In the genomic region with DNA sequence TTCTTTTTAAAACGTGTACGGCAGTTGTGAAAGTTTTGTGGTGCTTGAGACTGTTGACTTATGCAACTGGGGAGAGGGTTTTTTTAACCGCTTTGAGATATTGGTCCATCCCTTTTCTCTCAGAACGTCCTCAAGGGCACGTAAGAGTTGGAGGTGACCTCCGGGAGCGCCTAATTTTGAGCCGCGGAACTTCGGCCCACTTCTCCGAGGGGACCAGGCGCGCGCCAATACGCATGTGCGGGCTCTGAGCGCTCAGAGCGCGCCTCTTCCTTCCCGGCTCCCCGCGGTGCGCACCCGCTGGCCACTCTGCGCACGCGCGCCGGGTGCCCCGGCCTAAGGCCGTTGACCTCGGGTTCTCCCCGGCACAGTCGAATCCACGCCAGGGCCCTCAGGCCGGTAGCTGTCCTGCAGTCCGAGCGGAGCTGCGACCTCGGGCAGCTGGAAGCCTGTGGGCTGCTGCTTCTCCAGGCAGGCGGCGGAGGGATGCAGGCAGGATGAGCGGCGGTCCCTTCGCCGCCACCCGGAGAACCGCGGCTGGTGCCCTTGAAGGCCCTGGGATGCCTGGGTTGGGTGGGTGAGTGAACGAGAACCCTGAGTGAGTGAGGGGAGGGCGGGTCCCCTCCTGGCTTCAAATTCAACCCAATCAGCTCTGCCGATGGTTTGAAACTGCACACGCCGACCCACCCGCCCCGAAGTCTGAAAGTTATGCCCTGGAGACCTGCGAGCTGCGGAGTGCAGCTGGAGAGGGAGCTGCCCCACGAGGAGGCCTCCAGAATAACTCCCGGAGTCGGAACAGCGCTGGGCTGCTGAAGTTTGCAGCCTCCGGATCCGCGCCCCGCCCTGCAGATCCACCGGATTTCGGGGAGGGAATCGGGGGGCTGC, we compare ENCODE assay signal across 9 cellular contexts. TPM values are rescaled to one million over a fixed set of nuclear protein-coding genes. Genes with fewer than 3 reads are reported as not detected.
DNase-seq lines count a peak whose midpoint lies in the region; ATAC-seq and TF ChIP-seq lines count a peak whose summit lies in the region.
"Had no signal": no experiment of that assay in that cellular context is flagged by ENCODE, and none has a peak within 500 bp of the region (broad histone marks: within the 10 kb centered on the region; RNA-seq: fewer than 3 reads in every experiment).

No MANE protein-coding gene starts in this region.

- intact Hi-C loops in mucosa of descending colon (cut with DNase I, micrococcal nuclease), result no loop called here

- DNase-seq in activated naive CD8-positive, alpha-beta T cell treated with anti-CD3 and anti-CD28 coated beads for 36 hours, result no peak
- DNase-seq in mucosa of descending colon (no peak), NCI-H128 (lab: John Stamatoyannopoulos, UW; ENCODE audit: unreplicated experiment) (no peak), amniotic stem cell (lab: John Stamatoyannopoulos, UW) (no peak), AG08395 (ENCODE audit: low spot score) (no peak), SKM-1 (lab: John Stamatoyannopoulos, UW; ENCODE audit: unreplicated experiment) (no peak)

- peaks cover 93% of the 10 kb centered on the region for H3K27me3 Mint-ChIP-seq in activated naive CD8-positive, alpha-beta T cell treated with anti-CD3 and anti-CD28 coated beads for 36 hours

- no peaks in the 10 kb centered on the region for H3K9me3 ChIP-seq in ES-I3 (ENCODE audit: control insufficient read depth, insufficient read depth, low read length)
- H3K9me3 ChIP-seq in mucosa of descending colon, result no peaks in the 10 kb centered on the region

- peak overlapping the region; percentile 14 for H3K4me3 Mint-ChIP-seq in activated naive CD8-positive, alpha-beta T cell treated with anti-CD3 and anti-CD28 coated beads for 36 hours

- H3K4me1 ChIP-seq in ES-I3 (ENCODE audit: insufficient read depth, low read length), result peaks cover 7% of the 10 kb centered on the region; the same call in 1 of the 2 replicates
- H3K4me1 ChIP-seq in mucosa of descending colon (ENCODE audit: low read depth), result peaks cover 6% of the 10 kb centered on the region

- H3K27ac Mint-ChIP-seq in activated naive CD8-positive, alpha-beta T cell treated with anti-CD3 and anti-CD28 coated beads for 36 hours, result no peak overlapping the region

- no peak for TF ChIP-seq CTCF in mucosa of descending colon (IDR thresholded peaks at IDR 0.05)

- ATAC-seq in HG02610 (IDR thresholded peaks at IDR 0.05; ENCODE audit: unreplicated experiment) (peak; percentile 75), mucosa of descending colon (peak; percentile 40)

- H3K36me3 ChIP-seq in ES-I3 (ENCODE audit: insufficient read depth, low read length) (no peaks in the 10 kb centered on the region), mucosa of descending colon (ENCODE audit: low read depth) (no peaks in the 10 kb centered on the region)

- peaks cover 8% of the 10 kb centered on the region for H3K4me1 Mint-ChIP-seq in activated naive CD8-positive, alpha-beta T cell treated with anti-CD3 and anti-CD28 coated beads for 36 hours

- H3K36me3 Mint-ChIP-seq in activated naive CD8-positive, alpha-beta T cell treated with anti-CD3 and anti-CD28 coated beads for 36 hours, result no peaks in the 10 kb centered on the region

- no peak overlapping the region for H3K4me3 ChIP-seq in mucosa of descending colon

- peaks cover 8% of the 10 kb centered on the region for H3K9me3 Mint-ChIP-seq in activated naive CD8-positive, alpha-beta T cell treated with anti-CD3 and anti-CD28 coated beads for 36 hours

- H3K9ac ChIP-seq in ES-I3 (ENCODE audit: low read depth, low read length), result peak overlapping the region; percentile 63; the same call in 1 of the 2 replicates

RNA-seq across cellular contexts. Expression of a gene that starts 7.3 kb away (rescaled TPM):
- total RNA-seq in activated naive CD8-positive, alpha-beta T cell treated with anti-CD3 and anti-CD28 coated beads for 36 hours, result under 1 TPM; 0.08 TPM
- total RNA-seq in mucosa of descending colon, result not detected
- total RNA-seq: epithelial cell of proximal tubule had no signal
